1 cellular context compared by ENCODE assay signal in the genomic region with DNA sequence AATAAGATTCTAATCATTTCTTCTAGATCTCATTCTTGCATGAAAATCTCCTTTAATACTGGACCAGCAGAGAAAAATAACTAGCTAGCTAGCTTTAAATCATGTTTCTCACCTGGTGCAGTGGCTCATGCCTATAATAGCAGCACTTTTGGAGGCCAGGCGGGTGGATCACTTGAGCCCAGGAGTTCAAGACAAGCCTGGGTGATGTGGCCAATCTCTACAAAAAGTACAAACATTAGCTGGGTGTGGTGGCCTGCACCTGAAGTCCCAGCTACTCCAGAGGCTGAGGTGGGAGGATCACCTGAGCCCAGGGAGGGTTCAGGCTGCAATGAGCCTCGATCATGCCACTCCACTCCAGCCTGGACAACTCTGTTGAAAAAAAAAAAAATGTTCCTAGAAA.
TF ChIP-seq lines count a peak whose summit lies in the region.

No MANE protein-coding gene starts in this region.

TF ChIP-seq in GM23338, 12 proteins besides CTCF, POLR2A, EP300 and RAD21 (continued from another document):
- TF ChIP-seq, protein P1, sequence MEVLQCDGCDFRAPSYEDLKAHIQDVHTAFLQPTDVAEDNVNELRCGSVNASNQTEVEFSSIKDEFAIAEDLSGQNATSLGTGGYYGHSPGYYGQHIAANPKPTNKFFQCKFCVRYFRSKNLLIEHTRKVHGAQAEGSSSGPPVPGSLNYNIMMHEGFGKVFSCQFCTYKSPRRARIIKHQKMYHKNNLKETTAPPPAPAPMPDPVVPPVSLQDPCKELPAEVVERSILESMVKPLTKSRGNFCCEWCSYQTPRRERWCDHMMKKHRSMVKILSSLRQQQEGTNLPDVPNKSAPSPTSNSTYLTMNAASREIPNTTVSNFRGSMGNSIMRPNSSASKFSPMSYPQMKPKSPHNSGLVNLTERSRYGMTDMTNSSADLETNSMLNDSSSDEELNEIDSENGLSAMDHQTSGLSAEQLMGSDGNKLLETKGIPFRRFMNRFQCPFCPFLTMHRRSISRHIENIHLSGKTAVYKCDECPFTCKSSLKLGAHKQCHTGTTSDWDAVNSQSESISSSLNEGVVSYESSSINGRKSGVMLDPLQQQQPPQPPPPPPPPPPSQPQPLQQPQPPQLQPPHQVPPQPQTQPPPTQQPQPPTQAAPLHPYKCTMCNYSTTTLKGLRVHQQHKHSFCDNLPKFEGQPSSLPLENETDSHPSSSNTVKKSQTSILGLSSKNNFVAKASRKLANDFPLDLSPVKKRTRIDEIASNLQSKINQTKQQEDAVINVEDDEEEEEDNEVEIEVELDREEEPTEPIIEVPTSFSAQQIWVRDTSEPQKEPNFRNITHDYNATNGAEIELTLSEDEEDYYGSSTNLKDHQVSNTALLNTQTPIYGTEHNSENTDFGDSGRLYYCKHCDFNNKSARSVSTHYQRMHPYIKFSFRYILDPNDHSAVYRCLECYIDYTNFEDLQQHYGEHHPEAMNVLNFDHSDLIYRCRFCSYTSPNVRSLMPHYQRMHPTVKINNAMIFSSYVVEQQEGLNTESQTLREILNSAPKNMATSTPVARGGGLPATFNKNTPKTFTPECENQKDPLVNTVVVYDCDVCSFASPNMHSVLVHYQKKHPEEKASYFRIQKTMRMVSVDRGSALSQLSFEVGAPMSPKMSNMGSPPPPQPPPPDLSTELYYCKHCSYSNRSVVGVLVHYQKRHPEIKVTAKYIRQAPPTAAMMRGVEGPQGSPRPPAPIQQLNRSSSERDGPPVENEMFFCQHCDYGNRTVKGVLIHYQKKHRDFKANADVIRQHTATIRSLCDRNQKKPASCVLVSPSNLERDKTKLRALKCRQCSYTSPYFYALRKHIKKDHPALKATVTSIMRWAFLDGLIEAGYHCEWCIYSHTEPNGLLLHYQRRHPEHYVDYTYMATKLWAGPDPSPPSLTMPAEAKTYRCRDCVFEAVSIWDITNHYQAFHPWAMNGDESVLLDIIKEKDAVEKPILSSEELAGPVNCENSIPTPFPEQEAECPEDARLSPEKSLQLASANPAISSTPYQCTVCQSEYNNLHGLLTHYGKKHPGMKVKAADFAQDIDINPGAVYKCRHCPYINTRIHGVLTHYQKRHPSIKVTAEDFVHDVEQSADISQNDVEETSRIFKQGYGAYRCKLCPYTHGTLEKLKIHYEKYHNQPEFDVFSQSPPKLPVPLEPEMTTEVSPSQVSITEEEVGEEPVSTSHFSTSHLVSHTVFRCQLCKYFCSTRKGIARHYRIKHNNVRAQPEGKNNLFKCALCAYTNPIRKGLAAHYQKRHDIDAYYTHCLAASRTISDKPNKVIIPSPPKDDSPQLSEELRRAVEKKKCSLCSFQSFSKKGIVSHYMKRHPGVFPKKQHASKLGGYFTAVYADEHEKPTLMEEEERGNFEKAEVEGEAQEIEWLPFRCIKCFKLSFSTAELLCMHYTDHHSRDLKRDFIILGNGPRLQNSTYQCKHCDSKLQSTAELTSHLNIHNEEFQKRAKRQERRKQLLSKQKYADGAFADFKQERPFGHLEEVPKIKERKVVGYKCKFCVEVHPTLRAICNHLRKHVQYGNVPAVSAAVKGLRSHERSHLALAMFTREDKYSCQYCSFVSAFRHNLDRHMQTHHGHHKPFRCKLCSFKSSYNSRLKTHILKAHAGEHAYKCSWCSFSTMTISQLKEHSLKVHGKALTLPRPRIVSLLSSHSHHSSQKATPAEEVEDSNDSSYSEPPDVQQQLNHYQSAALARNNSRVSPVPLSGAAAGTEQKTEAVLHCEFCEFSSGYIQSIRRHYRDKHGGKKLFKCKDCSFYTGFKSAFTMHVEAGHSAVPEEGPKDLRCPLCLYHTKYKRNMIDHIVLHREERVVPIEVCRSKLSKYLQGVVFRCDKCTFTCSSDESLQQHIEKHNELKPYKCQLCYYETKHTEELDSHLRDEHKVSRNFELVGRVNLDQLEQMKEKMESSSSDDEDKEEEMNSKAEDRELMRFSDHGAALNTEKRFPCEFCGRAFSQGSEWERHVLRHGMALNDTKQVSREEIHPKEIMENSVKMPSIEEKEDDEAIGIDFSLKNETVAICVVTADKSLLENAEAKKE (CRISPR knock-in tag; IDR thresholded peaks at IDR 0.05) = no peak
- TF ChIP-seq EZH2 (IDR thresholded peaks at IDR 0.05; ENCODE audit: low read depth, unreplicated experiment) = no peak
TF ChIP-seq in GM23338: peak in this region for 0.
